In genomic region chr3:160094562-160094961, GRCh38 we compare ENCODE assay signal across 1 cellular context.
TF ChIP-seq lines count a peak whose summit lies in the region.

No MANE protein-coding gene starts in this region.

TF ChIP-seq in HepG2, 621 proteins besides CTCF, POLR2A, EP300 and RAD21 (continued from another document and continues in another):
- TF ChIP-seq FOXP1 (IDR thresholded peaks at IDR 0.05) (no peak), FOXP1 (CRISPR knock-in tag; IDR thresholded peaks at IDR 0.05) (no peak), PAXIP1 (CRISPR knock-in tag; conservative IDR thresholded peaks at IDR 0.05) (0 out of 2 replicates have a peak, but pooled peaks have one; percentile 16), ZNF589 (CRISPR knock-in tag; conservative IDR thresholded peaks at IDR 0.05) (no peak), HNF4A (CRISPR knock-in tag; IDR thresholded peaks at IDR 0.05) (peak; percentile 42), TOPORS (CRISPR knock-in tag; IDR thresholded peaks at IDR 0.05) (no peak), AKNA (CRISPR knock-in tag; IDR thresholded peaks at IDR 0.05; ENCODE audit: borderline replicate concordance) (no peak), E2F5 (CRISPR knock-in tag; conservative IDR thresholded peaks at IDR 0.05) (no peak), TBX2 (CRISPR knock-in tag; IDR thresholded peaks at IDR 0.05; ENCODE audit: borderline replicate concordance) (peak; percentile 39; the same call in 1 of the 2 replicates), RFXANK (CRISPR knock-in tag; IDR thresholded peaks at IDR 0.05) (no peak), ZFP90 (CRISPR knock-in tag; IDR thresholded peaks at IDR 0.05; ENCODE audit: borderline replicate concordance) (no peak), ZBTB42 (CRISPR knock-in tag; IDR thresholded peaks at IDR 0.05) (no peak), PHF5A (CRISPR knock-in tag; IDR thresholded peaks at IDR 0.05; ENCODE audit: low read depth, unreplicated experiment) (no peak), HIC2 (CRISPR knock-in tag; IDR thresholded peaks at IDR 0.05; ENCODE audit: low read depth) (no peak), GATAD1 (CRISPR knock-in tag; IDR thresholded peaks at IDR 0.05) (no peak), RXRA (CRISPR knock-in tag; IDR thresholded peaks at IDR 0.05) (peak; percentile 21; the same call in 1 of the 2 replicates), TEAD2 (CRISPR knock-in tag; IDR thresholded peaks at IDR 0.05) (no peak), CCAR2 (optimal IDR thresholded peaks at IDR 0.05; ENCODE audit: low read depth, low read length) (no peak), ZNF264 (CRISPR knock-in tag; IDR thresholded peaks at IDR 0.05) (no peak), SOX6 (IDR thresholded peaks at IDR 0.05) (no peak), SOX6 (CRISPR knock-in tag; IDR thresholded peaks at IDR 0.05) (peak; percentile 51), CERS6 (CRISPR knock-in tag; IDR thresholded peaks at IDR 0.05) (no peak), ZBTB44 (CRISPR knock-in tag; IDR thresholded peaks at IDR 0.05) (no peak), ARID4A (CRISPR knock-in tag; IDR thresholded peaks at IDR 0.05; ENCODE audit: borderline replicate concordance) (no peak), SRSF1 (optimal IDR thresholded peaks at IDR 0.05; ENCODE audit: low read depth, low read length) (no peak), ZNF230 (CRISPR knock-in tag; IDR thresholded peaks at IDR 0.05) (no peak), ZEB1 (IDR thresholded peaks at IDR 0.05; ENCODE audit: insufficient replicate concordance, low read depth) (peak; percentile 38), ZC3H4 (CRISPR knock-in tag; IDR thresholded peaks at IDR 0.05; ENCODE audit: borderline replicate concordance) (no peak), ZNF276 (CRISPR knock-in tag; IDR thresholded peaks at IDR 0.05; ENCODE audit: low read depth) (no peak), THAP8 (CRISPR knock-in tag; IDR thresholded peaks at IDR 0.05; ENCODE audit: borderline replicate concordance) (no peak), RARA (CRISPR knock-in tag; IDR thresholded peaks at IDR 0.05) (peak; percentile 88), ZMAT5 (CRISPR knock-in tag; IDR thresholded peaks at IDR 0.05; ENCODE audit: borderline replicate concordance, low read depth) (no peak), PITX1 (CRISPR knock-in tag; IDR thresholded peaks at IDR 0.05) (peak; percentile 36; the same call in 1 of the 2 replicates), FOXA1 (IDR thresholded peaks at IDR 0.05) (no peak), FOXA1 (CRISPR knock-in tag; IDR thresholded peaks at IDR 0.05) (0 out of 2 replicates have a peak, but pooled peaks have one; percentile 11), SRSF9 (IDR thresholded peaks at IDR 0.05; ENCODE audit: borderline replicate concordance, insufficient read depth, low read depth, low read length, poor library complexity, severe bottlenecking) (no peak), KAT2B (IDR thresholded peaks at IDR 0.05; ENCODE audit: borderline replicate concordance, low read depth, low read length) (no peak), ZNF225 (CRISPR knock-in tag; IDR thresholded peaks at IDR 0.05) (no peak), TMF1 (CRISPR knock-in tag; IDR thresholded peaks at IDR 0.05; ENCODE audit: low read depth) (no peak), NFKBIZ (CRISPR knock-in tag; IDR thresholded peaks at IDR 0.05) (no peak), XRCC5 (optimal IDR thresholded peaks at IDR 0.05; ENCODE audit: low read length) (no peak), NR2C2 (CRISPR knock-in tag; IDR thresholded peaks at IDR 0.05; ENCODE audit: borderline replicate concordance) (peak; percentile 53; the same call in 1 of the 2 replicates), CENPX (CRISPR knock-in tag; IDR thresholded peaks at IDR 0.05) (no peak), ZNF709 (CRISPR knock-in tag; IDR thresholded peaks at IDR 0.05) (no peak)
